In the genomic region with DNA sequence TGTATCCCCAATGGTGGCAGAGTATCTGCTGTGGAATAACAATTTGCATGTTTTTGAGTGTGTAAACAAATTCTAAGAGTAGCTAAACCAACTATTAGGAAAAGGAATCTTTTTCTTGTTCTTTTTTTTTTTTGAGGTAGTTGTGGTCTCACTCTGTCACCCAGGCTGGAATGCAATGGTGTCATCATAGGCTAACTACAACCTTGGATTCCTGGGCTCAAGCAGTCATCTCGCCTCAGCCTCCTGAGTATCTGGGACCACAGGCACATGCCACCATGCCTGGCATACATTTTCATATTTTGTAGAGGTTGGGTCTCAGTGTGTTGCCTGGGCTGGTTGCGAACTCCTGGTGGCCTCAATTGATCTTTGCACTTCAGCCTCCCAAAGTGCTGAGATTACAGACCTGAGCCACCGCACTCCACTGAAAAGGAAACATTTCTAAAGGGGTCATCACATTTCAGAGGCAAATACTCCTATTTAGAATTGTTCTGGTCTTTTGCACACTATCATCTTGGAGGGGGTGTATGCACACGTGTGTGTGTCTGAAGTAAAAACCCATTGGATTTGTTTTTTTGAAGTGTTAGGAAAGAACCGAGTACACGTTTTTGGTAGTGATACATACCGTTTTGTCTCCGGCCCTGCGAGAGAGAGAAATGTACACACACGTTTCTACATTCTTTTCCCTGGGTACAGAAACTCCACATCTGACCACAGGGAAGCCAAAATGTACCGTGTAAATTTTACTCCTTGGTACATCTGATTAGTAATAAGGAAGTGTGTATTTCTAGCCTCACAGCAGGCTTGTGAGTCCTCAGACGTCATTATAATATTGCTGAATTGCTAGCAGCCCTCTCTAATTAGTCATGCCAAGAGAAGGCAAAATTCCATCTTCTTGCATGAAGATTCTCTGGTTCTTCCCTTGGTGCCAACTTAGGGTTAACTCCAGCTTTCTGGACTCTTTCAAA, we compare ENCODE assay signal across 13 cellular contexts.
DNase-seq lines count a peak whose midpoint lies in the region; ATAC-seq, FAIRE-seq and TF ChIP-seq lines count a peak whose summit lies in the region.
"Had no signal": no experiment of that assay in that cellular context is flagged by ENCODE, and none has a peak within 500 bp of the region (broad histone marks: within the 10 kb centered on the region; RNA-seq: fewer than 3 reads in every experiment).

No MANE protein-coding gene starts in this region.

- no peak overlapping the region for H3K9ac ChIP-seq in OCI-LY3 (ENCODE audit: low read length)

- H3K4me3 ChIP-seq in OCI-LY3 (ENCODE audit: low read length) (no peak overlapping the region), psoas muscle (no peak overlapping the region), aorta (ENCODE audit: low read length in 2 of 2) (no peak overlapping the region), esophagus muscularis mucosa (no peak overlapping the region)

- H3K9me3 ChIP-seq in OCI-LY3 (ENCODE audit: insufficient read depth, low read length) (no peaks in the 10 kb centered on the region), psoas muscle (peaks cover under 1% of the 10 kb centered on the region), aorta (ENCODE audit: control insufficient read depth, low read length) (no peaks in the 10 kb centered on the region), esophagus muscularis mucosa (no peaks in the 10 kb centered on the region)

- peaks cover 34% of the 10 kb centered on the region for H4K20me1 ChIP-seq in OCI-LY3 (ENCODE audit: insufficient read depth, low read length)

- TF ChIP-seq EP300 in esophagus muscularis mucosa (IDR thresholded peaks at IDR 0.05), result no peak

- H2AFZ ChIP-seq in OCI-LY3 (ENCODE audit: low read depth, low read length), result no peak overlapping the region

- H3K4me1 ChIP-seq in OCI-LY3 (ENCODE audit: low read length), result peaks cover 26% of the 10 kb centered on the region
- peaks cover 59% of the 10 kb centered on the region for H3K4me1 ChIP-seq in psoas muscle
- peaks cover 0 to 19% of the 10 kb centered on the region in 2 donors for H3K4me1 ChIP-seq in aorta (ENCODE audit: control insufficient read depth in 1 of 2, insufficient read depth in 2 of 2, low read length in 2 of 2)
- H3K4me1 ChIP-seq in esophagus muscularis mucosa, result peaks cover 58 to 64% (median 63%) of the 10 kb centered on the region in 4 donors

- TF ChIP-seq CTCF in OCI-LY3 (IDR thresholded peaks at IDR 0.05; ENCODE audit: low read depth, low read length) (no peak), psoas muscle (IDR thresholded peaks at IDR 0.05) (no peak), esophagus muscularis mucosa (IDR thresholded peaks at IDR 0.05) (no peak)

- FAIRE-seq in GM12891 (lab: Jason Lieb, UNC), result peak; percentile 5
- FAIRE-seq: urothelium cell line had no signal

- H3K36me3 ChIP-seq in OCI-LY3 (replicated peaks; ENCODE audit: low read depth, low read length) (peaks cover 4% of the 10 kb centered on the region), psoas muscle (ENCODE audit: insufficient read depth in 1 of 2, low read depth in 1 of 2) (no peaks in the 10 kb centered on the region), aorta (ENCODE audit: control insufficient read depth in 1 of 2, insufficient read depth in 2 of 2, low read length in 1 of 2) (no peaks in the 10 kb centered on the region), esophagus muscularis mucosa (no peaks in the 10 kb centered on the region)

- H3K79me2 ChIP-seq in OCI-LY3 (ENCODE audit: low read length), result peaks cover 74% of the 10 kb centered on the region

- DNase-seq in GM12891 (ENCODE audit: insufficient read length, low spot score) (no peak), psoas muscle (no peak), aorta (no peak), left ventricle myocardium superior (no peak), esophagus muscularis mucosa (ENCODE audit: extremely low spot score) (no peak)
- DNase-seq: cortex of kidney, DND-41, MM.1S, RPMI8226 had no signal

- intact Hi-C loops in psoas muscle (cut with DNase I) (loop anchor here in 1 of 2 donors (10.0 kb wide), 1 partner anchor 65 kb away; no protein-coding TSS in a partner anchor), aorta (cut with DNase I) (no loop called here), left ventricle myocardium superior (cut with micrococcal nuclease) (no loop called here), esophagus muscularis mucosa (cut with DNase I) (no loop called here)

- H3K27me3 ChIP-seq in OCI-LY3 (ENCODE audit: low read depth, low read length), result no peaks in the 10 kb centered on the region
- no peaks in the 10 kb centered on the region for H3K27me3 ChIP-seq in psoas muscle (ENCODE audit: insufficient read depth in 3 of 3, low read length in 2 of 3)
- no peaks in the 10 kb centered on the region for H3K27me3 ChIP-seq in aorta (ENCODE audit: control insufficient read depth in 1 of 2, insufficient read depth in 2 of 2, low read length in 1 of 2)
- H3K27me3 ChIP-seq in esophagus muscularis mucosa, result no peaks in the 10 kb centered on the region

- H3K4me2 ChIP-seq in OCI-LY3 (ENCODE audit: low read length), result peak overlapping the region; percentile 39; the same call in 1 of the 2 replicates

- peak; percentile 55 for ATAC-seq in esophagus mucosa
- peak in 2 of 4 donors; percentile 21 to 23 for ATAC-seq in psoas muscle
- ATAC-seq in GM19463 (IDR thresholded peaks at IDR 0.05; ENCODE audit: unreplicated experiment), result no peak
- ATAC-seq in aorta (ENCODE audit: low FRiP score), result no peak
- no peak for ATAC-seq in left ventricle myocardium superior

- TF ChIP-seq POLR2A in GM12891 (IDR thresholded peaks at IDR 0.05; ENCODE audit: low read depth, low read length) (no peak), esophagus muscularis mucosa (IDR thresholded peaks at IDR 0.05; ENCODE audit: low read depth) (no peak)

- H3K27ac ChIP-seq in OCI-LY3 (ENCODE audit: low read length) (no peak overlapping the region), psoas muscle (peak overlapping the region; percentile 89), aorta (ENCODE audit: low read depth in 1 of 2, low read length in 2 of 2) (no peak overlapping the region), esophagus muscularis mucosa (replicated peaks in 1 of 4) (no peak overlapping the region)

- WGBS in psoas muscle, 3 donors, result 41 to 75% (median 56%) methylated on average over 12 of the region's 12 CpGs
- 74 to 80% methylated on average over 12 of the region's 12 CpGs for WGBS in aorta, 2 donors
- WGBS in esophagus muscularis mucosa, result 88% methylated on average over 11 of the region's 12 CpGs

TF ChIP-seq in GM12891, 5 proteins besides CTCF, POLR2A, EP300 and RAD21:
- TF ChIP-seq SPI1 (IDR thresholded peaks at IDR 0.05; ENCODE audit: low read depth, low read length) (peak; percentile 57), TAF1 (IDR thresholded peaks at IDR 0.05; ENCODE audit: low read depth, low read length) (no peak)
TF ChIP-seq in GM12891: peak in this region for 1.
